Comparison of ENCODE assay signal across 1 cellular context in the genomic region with DNA sequence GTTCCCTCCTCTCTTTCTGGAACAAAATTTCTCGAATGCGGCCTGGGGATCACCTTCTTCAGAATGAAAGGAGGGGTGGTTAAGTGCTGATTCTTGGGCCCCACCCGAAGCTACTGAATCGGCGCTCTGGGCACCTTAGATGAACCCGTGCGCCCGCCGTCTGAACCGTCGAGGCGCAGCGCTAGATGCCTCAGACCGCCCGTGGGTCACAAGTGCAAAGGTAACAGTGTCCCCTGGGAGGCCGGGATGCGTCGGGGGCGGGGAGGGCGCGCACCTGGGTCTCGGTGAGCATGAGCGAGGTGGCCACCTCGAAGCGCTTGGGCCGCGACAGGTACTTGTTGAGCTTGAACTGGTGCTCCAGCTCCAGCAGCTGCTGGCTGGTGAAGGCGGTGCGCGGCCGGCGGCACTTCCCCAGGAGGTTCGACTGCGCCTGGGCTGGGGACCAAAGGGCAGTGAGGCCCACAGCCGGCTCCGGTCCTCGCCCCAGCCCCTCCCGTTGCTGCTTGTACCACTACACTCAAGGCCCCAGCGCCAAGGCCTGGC.
TF ChIP-seq lines count a peak whose summit lies in the region.

No MANE protein-coding gene starts in this region.

TF ChIP-seq in endothelial cell of umbilical vein, 7 proteins besides CTCF, POLR2A, EP300 and RAD21 (continued from another document):
- TF ChIP-seq EZH2 (IDR thresholded peaks at IDR 0.05; ENCODE audit: borderline replicate concordance, low read depth, low read length, severe bottlenecking) = peak; percentile 57
- no peak for TF ChIP-seq JUN (IDR thresholded peaks at IDR 0.05; ENCODE audit: borderline replicate concordance, insufficient read depth, insufficient read length, low read depth)
